In the genomic region with DNA sequence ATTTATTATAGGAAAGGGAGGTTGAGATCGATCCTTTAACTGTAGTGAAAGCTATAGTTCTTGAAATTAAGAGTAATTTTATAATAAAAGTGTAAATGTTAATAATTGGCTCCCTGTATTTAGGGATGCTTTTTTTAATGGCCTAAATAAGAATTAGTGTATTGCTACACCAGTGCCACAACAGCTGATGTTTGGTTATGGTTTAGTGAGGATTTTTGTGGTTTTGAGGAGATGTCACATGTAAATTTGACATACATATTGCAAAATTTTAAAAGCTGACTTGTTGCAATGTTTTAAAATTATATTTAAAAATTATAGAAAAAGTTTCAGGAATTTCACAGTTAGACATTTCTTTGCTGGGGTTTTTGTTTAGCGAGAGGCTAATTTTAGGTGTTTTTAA, we compare ENCODE assay signal across 8 cellular contexts. TPM values are rescaled to one million over a fixed set of nuclear protein-coding genes. Genes with fewer than 3 reads are reported as not detected.
DNase-seq lines count a peak whose midpoint lies in the region; ATAC-seq, FAIRE-seq and TF ChIP-seq lines count a peak whose summit lies in the region.

No MANE protein-coding gene starts in this region.

- no peak for TF ChIP-seq POLR2A in A549 (IDR thresholded peaks at IDR 0.05; ENCODE audit: low read length)

- H3K27me3 ChIP-seq in HUES64 (ENCODE audit: insufficient read depth, low read length) (no peaks in the 10 kb centered on the region), astrocyte (ENCODE audit: insufficient read depth, low read length) (no peaks in the 10 kb centered on the region)

- no peak overlapping the region for H2AFZ ChIP-seq in astrocyte (ENCODE audit: low read depth, low read length)

- H4K20me1 ChIP-seq in astrocyte (ENCODE audit: insufficient read depth, low read length) = peaks cover 80% of the 10 kb centered on the region

- H3K36me3 Mint-ChIP-seq in astrocyte (ENCODE audit: low read depth, unreplicated experiment) = peaks cover 30% of the 10 kb centered on the region

- 43% methylated on average over 2 of the region's 2 CpGs for WGBS in A549 (ENCODE audit: missing lambda C conversion rate)
- 63% methylated on average over 2 of the region's 2 CpGs for WGBS in HUES64
- no CpG with 5 or more reads among the region's 2 CpGs for WGBS in mesodermal cell (ENCODE audit: insufficient coverage in 2 of 2), 2 experiments

- H3K79me2 ChIP-seq in astrocyte (ENCODE audit: insufficient read depth, low read length) = peaks cover 82% of the 10 kb centered on the region

- CTCF ChIA-PET in A549 (lab: Yijun Ruan, JAX) = interaction anchor here (1.2 to 8.0 kb wide), 5 partner anchors 9 to 173 kb away, joined by 6 to 75 read pairs (median 20); no protein-coding TSS in a partner anchor

- H3K9me3 Mint-ChIP-seq in astrocyte (ENCODE audit: unreplicated experiment) = no peaks in the 10 kb centered on the region

- peak overlapping the region; percentile 78 for H3K4me3 ChIP-seq in A549
- H3K4me3 ChIP-seq in HUES64 (ENCODE audit: low read length) = peak overlapping the region; percentile 93
- peak overlapping the region; percentile 97 for H3K4me3 ChIP-seq in astrocyte (ENCODE audit: insufficient read depth, low read depth, low read length)
- H3K4me3 ChIP-seq in mesodermal cell (ENCODE audit: extremely low read depth, insufficient read depth, low read length, poor library complexity, severe bottlenecking) = peak overlapping the region; percentile 95

- POLR2A ChIA-PET in A549 (lab: Yijun Ruan, JAX) = interaction anchor here (0.9 kb wide), 1 partner anchor 134 kb away, joined by 4 read pairs; the partner anchor contains the start of genes EIF2A and SERP1

- TF ChIP-seq EP300 in A549 (IDR thresholded peaks at IDR 0.05) = no peak

- H3K9ac ChIP-seq in HUES64 (ENCODE audit: low read depth, low read length) = no peak overlapping the region
- peak overlapping the region; percentile 98 for H3K9ac ChIP-seq in astrocyte (ENCODE audit: low read length)

- DNase-seq in A549 (ENCODE audit: low read depth in 1 of 2, low spot score in 1 of 2) = no peak
- DNase-seq in astrocyte (ENCODE audit: low read depth) = no peak
- DNase-seq in NCI-H1417 (lab: John Stamatoyannopoulos, UW) = no peak
- no peak for DNase-seq in NCI-H446 treated with DMSO at 0.1 percent for 48 hours (lab: John Stamatoyannopoulos, UW)
- DNase-seq in NCI-H1436 (lab: John Stamatoyannopoulos, UW) = no peak

- H3K27ac Mint-ChIP-seq in astrocyte (ENCODE audit: unreplicated experiment) = peak overlapping the region; percentile 96

- H3K27ac ChIP-seq in A549 (no peak overlapping the region; a peak in 1 of 6 replicates), HUES64 (ENCODE audit: low read depth, low read length) (no peak overlapping the region), astrocyte (ENCODE audit: low read depth, low read length) (peak overlapping the region; percentile 98), mesodermal cell (ENCODE audit: low read depth, low read length, severe bottlenecking) (no peak overlapping the region)

- peaks cover 44% of the 10 kb centered on the region for H3K4me1 ChIP-seq in A549
- H3K4me1 ChIP-seq in HUES64 (ENCODE audit: insufficient read depth, low read length) = peaks cover 36% of the 10 kb centered on the region
- peaks cover 17% of the 10 kb centered on the region for H3K4me1 ChIP-seq in astrocyte (ENCODE audit: insufficient read depth, low read length)
- peaks cover 3% of the 10 kb centered on the region for H3K4me1 ChIP-seq in mesodermal cell (ENCODE audit: control insufficient read depth, insufficient read depth, low read length, poor library complexity, severe bottlenecking)

- no peak for TF ChIP-seq CTCF in A549 (IDR thresholded peaks at IDR 0.05)
- TF ChIP-seq CTCF in astrocyte (IDR thresholded peaks at IDR 0.05; ENCODE audit: insufficient read depth, low read depth, low read length) = no peak

- no peak for TF ChIP-seq RAD21 in A549 (conservative IDR thresholded peaks at IDR 0.05 in 1 of 2, IDR thresholded peaks at IDR 0.05 in 1 of 2)

- FAIRE-seq in A549 (lab: Jason Lieb, UNC) = no peak
- no peak for FAIRE-seq in astrocyte (lab: Jason Lieb, UNC)

- H3K36me3 ChIP-seq in HUES64 (ENCODE audit: insufficient read depth, low read length) (peaks cover 27% of the 10 kb centered on the region), astrocyte (ENCODE audit: insufficient read depth, low read length) (no peaks in the 10 kb centered on the region), mesodermal cell (ENCODE audit: control insufficient read depth, insufficient read depth, low read length) (peaks cover 29% of the 10 kb centered on the region)

- H3K4me3 Mint-ChIP-seq in astrocyte (ENCODE audit: unreplicated experiment) = peak overlapping the region; percentile 91

- H3K4me2 ChIP-seq in A549 (peak overlapping the region; percentile 98), astrocyte (ENCODE audit: low read length) (peak overlapping the region; percentile 97)

- H3K27me3 Mint-ChIP-seq in astrocyte (ENCODE audit: low read depth, unreplicated experiment) = no peaks in the 10 kb centered on the region

- H3K9me3 ChIP-seq in A549 (no peaks in the 10 kb centered on the region), HUES64 (ENCODE audit: insufficient read depth, low read depth, low read length) (no peaks in the 10 kb centered on the region), astrocyte (ENCODE audit: insufficient read depth, low read depth, low read length) (no peaks in the 10 kb centered on the region), mesodermal cell (ENCODE audit: control insufficient read depth, low read length) (no peaks in the 10 kb centered on the region)

- peaks cover 14% of the 10 kb centered on the region for H3K4me1 Mint-ChIP-seq in astrocyte (ENCODE audit: low read depth, unreplicated experiment)

- ATAC-seq in A549 = no peak
- no peak for ATAC-seq in GM19455 (IDR thresholded peaks at IDR 0.05; ENCODE audit: unreplicated experiment)

TF ChIP-seq in A549, 52 proteins besides CTCF, POLR2A, EP300 and RAD21:
- TF ChIP-seq MYC (IDR thresholded peaks at IDR 0.05; ENCODE audit: borderline replicate concordance, low read length) = no peak
- TF ChIP-seq CEBPB (IDR thresholded peaks at IDR 0.05) = no peak
- no peak for TF ChIP-seq HES2 (IDR thresholded peaks at IDR 0.05)
- TF ChIP-seq, protein P1, sequence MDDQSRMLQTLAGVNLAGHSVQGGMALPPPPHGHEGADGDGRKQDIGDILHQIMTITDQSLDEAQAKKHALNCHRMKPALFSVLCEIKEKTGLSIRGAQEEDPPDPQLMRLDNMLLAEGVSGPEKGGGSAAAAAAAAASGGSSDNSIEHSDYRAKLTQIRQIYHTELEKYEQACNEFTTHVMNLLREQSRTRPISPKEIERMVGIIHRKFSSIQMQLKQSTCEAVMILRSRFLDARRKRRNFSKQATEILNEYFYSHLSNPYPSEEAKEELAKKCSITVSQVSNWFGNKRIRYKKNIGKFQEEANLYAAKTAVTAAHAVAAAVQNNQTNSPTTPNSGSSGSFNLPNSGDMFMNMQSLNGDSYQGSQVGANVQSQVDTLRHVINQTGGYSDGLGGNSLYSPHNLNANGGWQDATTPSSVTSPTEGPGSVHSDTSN (IDR thresholded peaks at IDR 0.05) = no peak
- TF ChIP-seq FOXS1 (CRISPR knock-in tag; IDR thresholded peaks at IDR 0.05) = no peak
- no peak for TF ChIP-seq ELK1 (IDR thresholded peaks at IDR 0.05; ENCODE audit: low read depth, low read length)
- TF ChIP-seq MAZ (IDR thresholded peaks at IDR 0.05; ENCODE audit: borderline replicate concordance, low read depth, low read length) = no peak
- TF ChIP-seq CBX8 (IDR thresholded peaks at IDR 0.05) = no peak
- no peak for TF ChIP-seq RARB (CRISPR knock-in tag; IDR thresholded peaks at IDR 0.05)
- no peak for TF ChIP-seq ZC3H11A (IDR thresholded peaks at IDR 0.05)
- no peak for TF ChIP-seq E2F6 (IDR thresholded peaks at IDR 0.05; ENCODE audit: borderline replicate concordance, low read depth)
- TF ChIP-seq NFE2L2 (conservative IDR thresholded peaks at IDR 0.05; ENCODE audit: low read length) = no peak
- no peak for TF ChIP-seq JUNB (IDR thresholded peaks at IDR 0.05)
- TF ChIP-seq BHLHE40 (IDR thresholded peaks at IDR 0.05; ENCODE audit: low read depth, low read length) = no peak
- TF ChIP-seq ESRRA (IDR thresholded peaks at IDR 0.05; ENCODE audit: borderline replicate concordance, low read length) = no peak

RNA-seq across cellular contexts. Expression of gene TSC22D2, which starts 3.9 kb away (rescaled TPM):
- polyA plus RNA-seq in A549 (2011; rRNA removed) (13.8 and 13.9 TPM in 2 replicates), A549 (2017; fragmentation: RNase III; extraction: RNeasy Plus Mini Kit Qiagen cat#74134 plus additional on column Dnase treatment) (8.8 to 11.1 TPM (median 10.1 TPM) in 3 replicates)
- polyA plus RNA-seq in A549 (2012; cell fraction: cytosol; rRNA removed) = 3.2 and 4.0 TPM in 2 replicates
- polyA plus RNA-seq in A549 (2012; cell fraction: nucleus; rRNA removed) = 5.5 and 7.9 TPM in 2 replicates
- polyA minus RNA-seq in A549 (2011; rRNA and poly(A)+ RNA removed) = 27.4 and 34.4 TPM in 2 replicates
- 18.3 TPM for polyA plus RNA-seq in HUES64 (2013, experiment 1 of 2)
- 17.1 TPM for polyA plus RNA-seq in HUES64 (2013, experiment 2 of 2)
- 99.4 and 116 TPM in 2 replicates for total RNA-seq in astrocyte
- 38.9 TPM for polyA plus RNA-seq in mesodermal cell (2013, experiment 1 of 2)
- 36.0 TPM for polyA plus RNA-seq in mesodermal cell (2013, experiment 2 of 2)
